11 cellular contexts compared by ENCODE assay signal in the genomic region with DNA sequence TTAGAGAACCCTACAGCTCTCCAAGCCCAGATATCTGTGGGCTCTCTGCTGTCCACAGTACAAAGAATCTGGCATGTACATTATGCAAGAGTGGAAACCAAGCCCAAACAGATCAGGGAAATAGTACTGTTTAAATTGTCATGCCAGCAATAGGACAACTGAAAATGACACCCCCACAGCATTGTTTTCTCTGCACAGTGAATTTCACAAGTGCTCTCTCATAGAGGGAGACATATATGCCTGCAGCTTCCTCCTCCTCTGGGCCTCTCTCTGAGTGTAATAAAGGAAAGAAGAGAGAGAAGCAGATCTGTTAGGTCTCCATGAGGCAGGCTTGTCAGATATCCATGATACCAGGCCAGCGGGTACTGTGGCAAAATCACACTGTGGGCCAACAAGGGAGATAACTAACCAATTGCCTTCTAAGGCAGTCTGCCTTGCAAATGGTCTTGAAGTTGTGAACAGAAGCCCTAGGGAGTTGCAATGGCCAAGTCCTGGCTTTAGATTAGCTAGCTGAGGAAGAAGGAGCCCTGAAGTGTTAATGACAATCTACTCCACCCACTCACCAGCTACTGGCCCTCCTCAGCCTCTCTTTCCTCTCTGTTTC. TPM values are rescaled to one million over a fixed set of nuclear protein-coding genes. Genes with fewer than 3 reads are reported as not detected.
A peak's percentile ranks its signal among the peaks of the same experiment; 100 is the strongest.
DNase-seq lines count a peak whose midpoint lies in the region; ATAC-seq, FAIRE-seq and TF ChIP-seq lines count a peak whose summit lies in the region.
"Had no signal": no experiment of that assay in that cellular context is flagged by ENCODE, and none has a peak within 500 bp of the region (broad histone marks: within the 10 kb centered on the region; RNA-seq: fewer than 3 reads in every experiment).

No MANE protein-coding gene starts in this region.

- no peaks in the 10 kb centered on the region for H4K20me1 ChIP-seq in H1 (replicated peaks in 1 of 2; ENCODE audit: control insufficient read depth in 1 of 2, insufficient read depth in 2 of 2, low read length in 2 of 2)

- H3K4me2 ChIP-seq in H1 (ENCODE audit: insufficient read depth in 1 of 2, low read depth in 2 of 2, low read length in 2 of 2) (no peak overlapping the region), mesendoderm (ENCODE audit: low read length) (no peak overlapping the region)

- H3K36me3 Mint-ChIP-seq in Calu3 (ENCODE audit: insufficient read depth, unreplicated experiment): peaks cover 5% of the 10 kb centered on the region

- intact Hi-C loops in Calu3 (cut with micrococcal nuclease; ENCODE audit: unreplicated experiment): loop anchor here (1.0 kb wide), 1 partner anchor 12 kb away; no protein-coding TSS in a partner anchor

- WGBS in H1 (ENCODE audit: extremely low coverage in 1 of 2, insufficient coverage in 1 of 2, insufficient read length in 1 of 2, insufficient replicate concordance in 2 of 2, low coverage in 1 of 2, low lambda C conversion rate in 2 of 2, missing lambda C conversion rate in 1 of 2), 2 experiments: 82% methylated on average over 1 of the region's 1 CpG; no CpG with 5 or more reads in 1 of the 2 experiments
- WGBS in mesendoderm (ENCODE audit: extremely low coverage, insufficient coverage, low lambda C conversion rate): no CpG with 5 or more reads among the region's 1 CpG

- H3K79me2 ChIP-seq in H1 (ENCODE audit: control insufficient read depth in 1 of 2, insufficient read depth in 2 of 2, low read length in 2 of 2) (no peaks in the 10 kb centered on the region), mesendoderm (ENCODE audit: control insufficient read depth, insufficient read depth, low read length) (no peaks in the 10 kb centered on the region)

- TF ChIP-seq CTCF in H1 (IDR thresholded peaks at IDR 0.05; ENCODE audit: control extremely low read depth in 1 of 3, insufficient read depth in 1 of 3, low read depth in 1 of 3, low read length in 3 of 3) (no peak), Calu3 (IDR thresholded peaks at IDR 0.05; ENCODE audit: unreplicated experiment) (no peak), BE2C (IDR thresholded peaks at IDR 0.05; ENCODE audit: low read depth, low read length) (no peak)

- ATAC-seq in GM18909 (IDR thresholded peaks at IDR 0.05; ENCODE audit: poor library complexity, unreplicated experiment): no peak

- H3K4me1 Mint-ChIP-seq in Calu3 (ENCODE audit: low read depth, unreplicated experiment): peaks cover 21% of the 10 kb centered on the region

- no peak overlapping the region for H3K4me3 ChIP-seq in H1 (ENCODE audit: extremely low read depth in 1 of 4, insufficient read depth in 2 of 4, low read depth in 3 of 4, low read length in 4 of 4)
- no peak overlapping the region for H3K4me3 ChIP-seq in mesendoderm (ENCODE audit: low read length)
- no peak overlapping the region for H3K4me3 ChIP-seq in BE2C (ENCODE audit: low read depth, low read length)
- H3K4me3 ChIP-seq: SK-N-MC, thoracic aorta had no signal

- TF ChIP-seq POLR2A in H1 (IDR thresholded peaks at IDR 0.05; ENCODE audit: control extremely low read depth in 1 of 2, low read depth in 2 of 2, low read length in 2 of 2): no peak

- POLR2A ChIA-PET in H1 (lab: Charles Lee; ENCODE audit: partially characterized antibody): no interaction called here

- H3K9ac ChIP-seq in H1 (replicated peaks in 1 of 4; ENCODE audit: extremely low read depth in 1 of 4, low read depth in 3 of 4, low read length in 3 of 4) (no peak overlapping the region), mesendoderm (ENCODE audit: low read length) (no peak overlapping the region)

- no peak overlapping the region for H2BK120ac ChIP-seq in H1 (replicated peaks; ENCODE audit: low read depth, low read length)
- H2BK120ac ChIP-seq in mesendoderm (ENCODE audit: low read depth, low read length): no peak overlapping the region

- no peak overlapping the region for H3K27ac ChIP-seq in H1 (ENCODE audit: low read depth, low read length)
- H3K27ac ChIP-seq in mesendoderm (ENCODE audit: low read depth, low read length): no peak overlapping the region
- H3K27ac ChIP-seq: thoracic aorta had no signal

- H3K27me3 ChIP-seq in H1 (replicated peaks in 1 of 4; ENCODE audit: control insufficient read depth in 3 of 4, extremely low read depth in 1 of 4, insufficient read depth in 3 of 4, low read length in 3 of 4) (no peaks in the 10 kb centered on the region), mesendoderm (ENCODE audit: insufficient read depth, low read length, poor library complexity) (no peaks in the 10 kb centered on the region), BE2C (no peaks in the 10 kb centered on the region)

- no peak for TF ChIP-seq RAD21 in H1 (IDR thresholded peaks at IDR 0.05 in 1 of 2, conservative IDR thresholded peaks at IDR 0.05 in 1 of 2; ENCODE audit: low read depth in 2 of 2, low read length in 2 of 2)

- H3K36me3 ChIP-seq in H1 (ENCODE audit: control insufficient read depth in 2 of 4, insufficient read depth in 4 of 4, low read length in 3 of 4) (no peaks in the 10 kb centered on the region), mesendoderm (ENCODE audit: control insufficient read depth, insufficient read depth, low read length) (no peaks in the 10 kb centered on the region), BE2C (no peaks in the 10 kb centered on the region)
- H3K36me3 ChIP-seq: thoracic aorta had no signal

- no TSS peak for BruUV-seq in Calu3 (replicated peaks; lab: Mats Ljungman, UMichigan)

- H2BK5ac ChIP-seq in H1 (ENCODE audit: low read depth, low read length) (no peak overlapping the region), mesendoderm (ENCODE audit: low read length) (no peak overlapping the region)

- no peaks in the 10 kb centered on the region for H3K9me3 ChIP-seq in H1 (ENCODE audit: insufficient read depth in 2 of 2, low read depth in 1 of 2, low read length in 1 of 2)
- H3K9me3 ChIP-seq in BE2C: no peaks in the 10 kb centered on the region
- H3K9me3 ChIP-seq: thoracic aorta had no signal

- no peak overlapping the region for H2BK20ac ChIP-seq in H1 (ENCODE audit: low read length)

- CTCF ChIA-PET in H1 (lab: Charles Lee; ENCODE audit: partially characterized antibody): interaction anchor here (0.6 to 1.5 kb wide), 4 partner anchors 14 to 177 kb away, joined by 3 read pairs; no protein-coding TSS in a partner anchor
- CTCF ChIA-PET in Calu3 (lab: Charles Lee): interaction anchor here (0.5 kb wide), 1 partner anchor 420 kb away, joined by 3 read pairs; no protein-coding TSS in a partner anchor

- H3K27ac Mint-ChIP-seq in Calu3 (ENCODE audit: unreplicated experiment): no peak overlapping the region

- H3K18ac ChIP-seq in H1 (ENCODE audit: extremely low read depth, low read length): no peak overlapping the region
- H3K18ac ChIP-seq in mesendoderm (ENCODE audit: low read length): no peak overlapping the region

- H4K5ac ChIP-seq in H1 (ENCODE audit: insufficient read length, low read depth, low read length) (no peak overlapping the region), mesendoderm (ENCODE audit: low read length) (no peak overlapping the region)

- H2BK15ac ChIP-seq in H1 (ENCODE audit: low read length) (no peak overlapping the region), mesendoderm (replicated peaks; ENCODE audit: low read depth) (peak overlapping the region; percentile 41)

- H3K4ac ChIP-seq in H1 (replicated peaks; ENCODE audit: insufficient read length, low read depth, low read length): no peak overlapping the region
- peak overlapping the region; percentile 36 for H3K4ac ChIP-seq in mesendoderm (ENCODE audit: low read depth, low read length)

- H3K9me3 Mint-ChIP-seq in Calu3 (ENCODE audit: low read depth, unreplicated experiment): no peaks in the 10 kb centered on the region

- H3K4me3 Mint-ChIP-seq in Calu3 (ENCODE audit: low read depth, unreplicated experiment): no peak overlapping the region

- no peak overlapping the region for H2AK5ac ChIP-seq in H1 (ENCODE audit: low read depth, low read length)
- H2AK5ac ChIP-seq in mesendoderm (ENCODE audit: low read length): no peak overlapping the region

- H4K91ac ChIP-seq in H1 (replicated peaks; ENCODE audit: insufficient read length, low read length): no peak overlapping the region

- FAIRE-seq in GM18507 (lab: Jason Lieb, UNC): peak; percentile 71
- no peak for FAIRE-seq in H1 (lab: Jason Lieb, UNC)

- H3K23ac ChIP-seq in H1 (ENCODE audit: insufficient read length): no peak overlapping the region
- no peak overlapping the region for H3K23ac ChIP-seq in mesendoderm (ENCODE audit: low read length)

- H3K23me2 ChIP-seq in H1 (ENCODE audit: low read depth, low read length): no peaks in the 10 kb centered on the region

- no peak for DNase-seq in GM18507 (ENCODE audit: extremely low spot score, insufficient read length, low read depth)
- DNase-seq in NCI-H2029 treated with DMSO at 0.1 percent for 48 hours (lab: John Stamatoyannopoulos, UW): peak; percentile 69
- no peak for DNase-seq in H1 (ENCODE audit: low read depth in 1 of 2, low spot score in 2 of 2)
- DNase-seq in mesendoderm: peak; percentile 95
- DNase-seq in Calu3: no peak
- DNase-seq in BE2C: no peak
- no peak for DNase-seq in T1000 (lab: John Stamatoyannopoulos, UW)
- DNase-seq: activated CD4-positive, alpha-beta T cell treated with anti-CD3 and anti-CD28 coated beads for 48 hours had no signal

- peak overlapping the region; percentile 52; the same call in 1 of the 2 replicates for H2AFZ ChIP-seq in H1 (ENCODE audit: low read length)

- H4K8ac ChIP-seq in H1 (ENCODE audit: extremely low read depth, insufficient read depth, low read length) (no peak overlapping the region), mesendoderm (ENCODE audit: low read depth, low read length) (no peak overlapping the region)

- H3K4me1 ChIP-seq in H1 (replicated peaks in 1 of 4; ENCODE audit: control insufficient read depth in 3 of 4, insufficient read depth in 4 of 4, low read length in 3 of 4): peaks cover 0 to 4% (median 2%) of the 10 kb centered on the region in 4 experiments; a peak in 2 of 7 replicates
- peaks cover 4% of the 10 kb centered on the region for H3K4me1 ChIP-seq in mesendoderm (ENCODE audit: control insufficient read depth, low read depth, low read length)
- H3K4me1 ChIP-seq in BE2C: no peaks in the 10 kb centered on the region

- no peak overlapping the region for H3K14ac ChIP-seq in H1 (ENCODE audit: insufficient read length)

- H2BK12ac ChIP-seq in H1 (ENCODE audit: low read depth, low read length): no peak overlapping the region

- H3K27me3 Mint-ChIP-seq in Calu3 (ENCODE audit: unreplicated experiment): no peaks in the 10 kb centered on the region

- TF ChIP-seq EP300 in H1 (IDR thresholded peaks at IDR 0.05; ENCODE audit: borderline replicate concordance in 1 of 2, low read depth in 2 of 2, low read length in 2 of 2): no peak

- H3K56ac ChIP-seq in H1 (replicated peaks; ENCODE audit: insufficient read length, low read depth, low read length) (no peak overlapping the region), mesendoderm (ENCODE audit: low read length) (no peak overlapping the region)

- no peaks in the 10 kb centered on the region for H3K79me1 ChIP-seq in H1 (ENCODE audit: low read depth, low read length)
- H3K79me1 ChIP-seq in mesendoderm (ENCODE audit: low read length): no peaks in the 10 kb centered on the region

RNA-seq across cellular contexts. Expression of gene JMY, which starts 54.4 kb away (rescaled TPM):
- 13.9 and 14.0 TPM in 2 replicates for total RNA-seq in H1 (2021; fragmentation: NEBNext Ultra II Directional; extraction: Animal tissue kit (Norgen Biotek cat#: 25700))
- polyA plus RNA-seq in H1 (2011; rRNA removed): 1.7 and 2.8 TPM in 2 replicates
- polyA plus RNA-seq in H1 (2011; cell fraction: cytosol; rRNA removed): 3.0 TPM
- 2.6 TPM for polyA plus RNA-seq in H1 (2011; cell fraction: nucleus; rRNA removed)
- 3.7 to 6.4 TPM (median 3.9 TPM) in 4 replicates for polyA plus RNA-seq in H1 (2012, experiment 1 of 2)
- polyA plus RNA-seq in H1 (2012, experiment 2 of 2): 0.30 TPM
- 4.8 TPM for polyA plus RNA-seq in H1 (2013, experiment 1 of 2)
- 4.3 TPM for polyA plus RNA-seq in H1 (2013, experiment 2 of 2)
- 6.9 and 8.2 TPM in 2 replicates for polyA minus RNA-seq in H1 (2011; rRNA and poly(A)+ RNA removed)
- 8.6 TPM for polyA minus RNA-seq in H1 (2011; cell fraction: cytosol; rRNA and poly(A)+ RNA removed)
- polyA minus RNA-seq in H1 (2011; cell fraction: nucleus; rRNA and poly(A)+ RNA removed): 14.1 TPM
- 3.8 TPM for polyA plus RNA-seq in mesendoderm (2013, experiment 1 of 2)
- 3.7 TPM for polyA plus RNA-seq in mesendoderm (2013, experiment 2 of 2)
- 12.2 and 12.5 TPM in 2 replicates for total RNA-seq in Calu3 (2022)
- 8.9 TPM for polyA plus RNA-seq in BE2C (2012; ENCODE audit: insufficient read depth, insufficient read length, low read depth)

Comparison
In these comparisons a context has a peak if more than half of its experiments do, and no peak if none do; other contexts are left out.
1. DNase-seq: peak in NCI-H2029 treated with DMSO at 0.1 percent for 48 hours (single experiment) and mesendoderm (single experiment); none in GM18507 (single experiment), H1 (0 of 2), Calu3 (single experiment), BE2C (single experiment) and T1000 (single experiment).